ENCODE assay signal across 33 cellular contexts in genomic region chr5:110082194-110082593, GRCh38.
DNase-seq lines count a peak whose midpoint lies in the region; ATAC-seq, FAIRE-seq and TF ChIP-seq lines count a peak whose summit lies in the region.
"Had no signal": no experiment of that assay in that cellular context is flagged by ENCODE, and none has a peak within 500 bp of the region (broad histone marks: within the 10 kb centered on the region; RNA-seq: fewer than 3 reads in every experiment).

No MANE protein-coding gene starts in this region.

- POLR2A ChIA-PET in HepG2 (lab: Yijun Ruan, JAX) = no interaction called here

- FAIRE-seq in HepG2 (lab: Jason Lieb, UNC) = no peak
- FAIRE-seq: A204.1, A549, D721Med had no signal

- H3K27ac ChIP-seq in liver (ENCODE audit: low read depth in 1 of 2, low read length in 2 of 2) (no peak overlapping the region), HepG2 (ENCODE audit: extremely low read length, insufficient read depth, low read length) (no peak overlapping the region), Karpas-422 (ENCODE audit: low read length) (no peak overlapping the region), right lobe of liver (no peak overlapping the region)
- H3K27ac ChIP-seq: 22Rv1; A549; BLaER1; BLaER1 treated with 17β-estradiol and CSF1 and Interleukin-3, amounts not matched to agents 10 nM and 100 nM; C4-2B had no signal

- TF ChIP-seq EP300 in HepG2 (IDR thresholded peaks at IDR 0.05; ENCODE audit: low read depth in 2 of 2, low read length in 2 of 2) (no peak), HepG2 (CRISPR knock-in tag; IDR thresholded peaks at IDR 0.05; ENCODE audit: borderline replicate concordance) (no peak)

- TF ChIP-seq CTCF in liver (IDR thresholded peaks at IDR 0.05; ENCODE audit: low read depth, low read length, missing input control) = no peak
- TF ChIP-seq CTCF in HepG2 (CRISPR knock-in tag; IDR thresholded peaks at IDR 0.05) = no peak
- no peak for TF ChIP-seq CTCF in right lobe of liver (IDR thresholded peaks at IDR 0.05)

- H3K4me1 ChIP-seq in liver (ENCODE audit: control insufficient read depth in 4 of 4, insufficient read depth in 4 of 4, low read length in 3 of 4) = peaks cover 0 to 10% (median 0%) of the 10 kb centered on the region in 4 donors
- peaks cover 6% of the 10 kb centered on the region; the same call in 1 of the 2 replicates for H3K4me1 ChIP-seq in HepG2 (ENCODE audit: insufficient read depth, low read length)
- no peaks in the 10 kb centered on the region for H3K4me1 ChIP-seq in Karpas-422 (ENCODE audit: low read length)
- H3K4me1 ChIP-seq in right lobe of liver = peaks cover 0 to 8% (median 0%) of the 10 kb centered on the region in 4 donors
- H3K4me1 ChIP-seq: A549, BE2C, Caco-2 had no signal

- no peak overlapping the region for H3K9ac ChIP-seq in liver (ENCODE audit: low read depth in 1 of 2, low read length in 2 of 2)
- H3K9ac ChIP-seq in HepG2 (ENCODE audit: insufficient read depth, low read depth, low read length) = no peak overlapping the region
- no peak overlapping the region for H3K9ac ChIP-seq in Karpas-422 (ENCODE audit: low read length)
- H3K9ac ChIP-seq: BLaER1; BLaER1 treated with 17β-estradiol and CSF1 and Interleukin-3, amounts not matched to agents 10 nM and 100 nM had no signal

- H3K27me3 ChIP-seq in liver (ENCODE audit: control insufficient read depth in 4 of 4, insufficient read depth in 4 of 4, low read length in 3 of 4) (no peaks in the 10 kb centered on the region), HepG2 (ENCODE audit: control insufficient read depth in 1 of 2, insufficient read depth in 2 of 2, low read length in 2 of 2) (no peaks in the 10 kb centered on the region), Karpas-422 (ENCODE audit: low read length) (no peaks in the 10 kb centered on the region; the same call in 1 of the 2 replicates), right lobe of liver (no peaks in the 10 kb centered on the region)
- H3K27me3 ChIP-seq: BE2C, BLaER1 had no signal

- no peaks in the 10 kb centered on the region for H3K9me2 ChIP-seq in Karpas-422 (replicated peaks; ENCODE audit: insufficient read depth, low read length)

- DNase-seq in HepG2 (ENCODE audit: low spot score) (no peak), Karpas-422 (peak; percentile 11), left lobe of liver (ENCODE audit: low spot score) (no peak), right lobe of liver (no peak), EL (no peak)
- DNase-seq in activated CD8-positive, alpha-beta memory T cell treated with anti-CD3 and anti-CD28 coated beads, Interleukin-2, amount 50 U/mL, for 4 hours = no peak
- DNase-seq: 8988T; ACHN; AML-193; BE2C; C1 segment of cervical spinal cord; Caco-2; Calu3; CD4-positive, alpha-beta memory T cell; CD4-positive, alpha-beta T cell; CD4-positive, CD25-positive, alpha-beta regulatory T cell; CD8-positive, alpha-beta memory T cell; CD8-positive, alpha-beta T cell; COR-L47; DMS153; DMS53; DMS79; DMS79 treated with DMSO at 0.1 percent for 48 hours; DND-41 had no signal

- no peak for TF ChIP-seq POLR2A in HepG2 (IDR thresholded peaks at IDR 0.05; ENCODE audit: insufficient read depth in 1 of 2, low read depth in 2 of 2, low read length in 2 of 2)
- TF ChIP-seq POLR2A in right lobe of liver (IDR thresholded peaks at IDR 0.05) = no peak

- H4K20me1 ChIP-seq in HepG2 (ENCODE audit: insufficient read depth, low read length) = no peaks in the 10 kb centered on the region
- H4K20me1 ChIP-seq in Karpas-422 (ENCODE audit: insufficient read depth, low read depth, low read length) = no peaks in the 10 kb centered on the region
- H4K20me1 ChIP-seq: BLaER1; BLaER1 treated with 17β-estradiol and CSF1 and Interleukin-3, amounts not matched to agents 10 nM and 100 nM had no signal

- H3K79me2 ChIP-seq in HepG2 (ENCODE audit: insufficient read depth, low read length) (no peaks in the 10 kb centered on the region), Karpas-422 (ENCODE audit: low read length) (no peaks in the 10 kb centered on the region)

- H3K4me2 ChIP-seq in HepG2 (ENCODE audit: low read depth, low read length) (no peak overlapping the region), Karpas-422 (ENCODE audit: low read depth, low read length, poor library complexity, severe bottlenecking) (no peak overlapping the region)
- H3K4me2 ChIP-seq: A549; BLaER1; BLaER1 treated with 17β-estradiol and CSF1 and Interleukin-3, amounts not matched to agents 10 nM and 100 nM had no signal

- CTCF ChIA-PET in HepG2 (lab: Yijun Ruan, JAX; ENCODE audit: low intra/inter-chr PET ratio, low total read pairs) = no interaction called here

- ATAC-seq in HepG2 (no peak), left lobe of liver (peak; percentile 67), right lobe of liver (peak; percentile 38 to 62 (median 47)), HG03135 (IDR thresholded peaks at IDR 0.05; ENCODE audit: unreplicated experiment) (no peak)
- ATAC-seq: A549; CD8-positive, alpha-beta T cell had no signal

- intact Hi-C loops in HepG2 (cut with micrococcal nuclease; ENCODE audit: unreplicated experiment) = no loop called here
- intact Hi-C loops in right lobe of liver (cut with DNase I) = no loop called here

- H3K36me3 ChIP-seq in liver (ENCODE audit: control insufficient read depth in 4 of 4, insufficient read depth in 3 of 4, low read depth in 1 of 4, low read length in 3 of 4) = no peaks in the 10 kb centered on the region
- H3K36me3 ChIP-seq in HepG2 (replicated peaks in 1 of 2; ENCODE audit: control insufficient read depth in 1 of 2, insufficient read depth in 2 of 2, low read length in 2 of 2) = no peaks in the 10 kb centered on the region
- no peaks in the 10 kb centered on the region for H3K36me3 ChIP-seq in Karpas-422 (ENCODE audit: insufficient read depth, low read length)
- no peaks in the 10 kb centered on the region for H3K36me3 ChIP-seq in right lobe of liver
- H3K36me3 ChIP-seq: BE2C; BLaER1; BLaER1 treated with 17β-estradiol and CSF1 and Interleukin-3, amounts not matched to agents 10 nM and 100 nM had no signal

- no peak overlapping the region for H3K4me3 ChIP-seq in liver (ENCODE audit: low read depth in 1 of 3, low read length in 3 of 3)
- H3K4me3 ChIP-seq in HepG2 (replicated peaks in 1 of 3; ENCODE audit: insufficient read depth in 1 of 3, low read depth in 2 of 3, low read length in 3 of 3) = no peak overlapping the region
- H3K4me3 ChIP-seq in Karpas-422 (ENCODE audit: low read length) = no peak overlapping the region
- H3K4me3 ChIP-seq in right lobe of liver = no peak overlapping the region
- H3K4me3 ChIP-seq: A549; BLaER1; BLaER1 treated with 17β-estradiol and CSF1 and Interleukin-3, amounts not matched to agents 10 nM and 100 nM had no signal

- no peaks in the 10 kb centered on the region for H3K9me3 ChIP-seq in liver (ENCODE audit: control insufficient read depth in 4 of 4, low read length in 3 of 4)
- H3K9me3 ChIP-seq in HepG2 (ENCODE audit: low read length) = no peaks in the 10 kb centered on the region
- H3K9me3 ChIP-seq in Karpas-422 (ENCODE audit: low read length) = no peaks in the 10 kb centered on the region
- H3K9me3 ChIP-seq in right lobe of liver = no peaks in the 10 kb centered on the region
- H3K9me3 ChIP-seq: A549, BE2C, Caco-2 had no signal

- 51% methylated on average over 3 of the region's 3 CpGs for WGBS in liver
- WGBS in HepG2 (ENCODE audit: low lambda C conversion rate) = 31% methylated on average over 3 of the region's 3 CpGs
- 30% methylated on average over 3 of the region's 3 CpGs for WGBS in right lobe of liver (ENCODE audit: insufficient coverage, low coverage, low lambda C conversion rate, missing lambda C conversion rate)

- in situ Hi-C loops in HepG2 (cut with HindIII; ENCODE audit: extremely low pct_ligation_motif_present, low pct_unique_long_range_greater_than_20kb) = no loop called here

- H2AFZ ChIP-seq in HepG2 (ENCODE audit: low read length) (no peak overlapping the region), Karpas-422 (ENCODE audit: low read length) (no peak overlapping the region)

- no TSS peak for BruUV-seq in HepG2 (replicated peaks; lab: Mats Ljungman, UMichigan)

- no peak for TF ChIP-seq RAD21 in liver (IDR thresholded peaks at IDR 0.05)
- no peak for TF ChIP-seq RAD21 in HepG2 (CRISPR knock-in tag; IDR thresholded peaks at IDR 0.05)

TF ChIP-seq in liver, 16 proteins besides CTCF, POLR2A, EP300 and RAD21:
- TF ChIP-seq SP1 (IDR thresholded peaks at IDR 0.05) (peak; percentile 42), FOXA1 (IDR thresholded peaks at IDR 0.05) (no peak), HNF4A (conservative IDR thresholded peaks at IDR 0.05) (peak; percentile 65 to 74)
- TF ChIP-seq, protein P1, sequence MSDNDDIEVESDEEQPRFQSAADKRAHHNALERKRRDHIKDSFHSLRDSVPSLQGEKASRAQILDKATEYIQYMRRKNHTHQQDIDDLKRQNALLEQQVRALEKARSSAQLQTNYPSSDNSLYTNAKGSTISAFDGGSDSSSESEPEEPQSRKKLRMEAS (IDR thresholded peaks at IDR 0.05) = no peak

TF ChIP-seq in HepG2, 621 proteins besides CTCF, POLR2A, EP300 and RAD21 (continues in another document):
- no peak for TF ChIP-seq SP5 (CRISPR knock-in tag; IDR thresholded peaks at IDR 0.05; ENCODE audit: borderline replicate concordance, low read depth)
- no peak for TF ChIP-seq ZNF430 (CRISPR knock-in tag; IDR thresholded peaks at IDR 0.05)
- no peak for TF ChIP-seq DMTF1 (CRISPR knock-in tag; IDR thresholded peaks at IDR 0.05)
- no peak for TF ChIP-seq TCF7 (IDR thresholded peaks at IDR 0.05; ENCODE audit: low read depth)
- no peak for TF ChIP-seq REXO4 (CRISPR knock-in tag; IDR thresholded peaks at IDR 0.05; ENCODE audit: borderline replicate concordance)

Comparison
In these comparisons a context has a peak if more than half of its experiments do, and no peak if none do; other contexts are left out.
1. ATAC-seq: peak in left lobe of liver (single experiment) and right lobe of liver (4 of 4); none in HepG2 (single experiment) and HG03135 (single experiment).